Comparison of ENCODE assay signal across 14 cellular contexts in the genomic region with DNA sequence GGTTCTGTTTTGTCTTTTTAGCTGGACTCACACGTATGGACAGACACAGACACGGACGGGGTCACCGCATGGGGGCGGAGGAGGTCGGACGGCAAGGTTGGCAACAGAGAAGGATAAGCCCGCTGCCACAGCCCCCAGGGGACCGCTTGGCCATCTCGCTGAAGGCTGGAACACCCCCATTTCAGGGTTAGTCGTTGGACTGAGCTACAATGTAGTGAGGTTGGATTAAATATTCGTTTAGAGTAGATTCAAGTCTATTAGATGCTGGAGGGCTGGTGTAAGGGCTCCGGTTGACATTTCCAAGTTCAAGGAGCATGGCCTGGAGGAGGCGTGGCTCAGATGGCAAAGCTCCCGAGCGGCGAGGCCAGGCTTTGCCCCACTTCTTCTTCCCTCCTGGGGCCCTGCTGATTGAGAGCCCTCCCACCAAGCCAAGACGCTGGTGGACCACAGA. TPM values are rescaled to one million over a fixed set of nuclear protein-coding genes. Genes with fewer than 3 reads are reported as not detected.
A peak's percentile ranks its signal among the peaks of the same experiment; 100 is the strongest.
DNase-seq lines count a peak whose midpoint lies in the region; ATAC-seq and TF ChIP-seq lines count a peak whose summit lies in the region.
"Had no signal": no experiment of that assay in that cellular context is flagged by ENCODE, and none has a peak within 500 bp of the region (broad histone marks: within the 10 kb centered on the region; RNA-seq: fewer than 3 reads in every experiment).

No MANE protein-coding gene starts in this region.

- H2BK120ac ChIP-seq in IMR-90 (ENCODE audit: low read depth, low read length) = peak overlapping the region; percentile 94
- H2BK120ac ChIP-seq in mesenchymal stem cell (ENCODE audit: low read depth, low read length) = no peak overlapping the region

- H3K9ac ChIP-seq in IMR-90 (ENCODE audit: low read depth, low read length) (peak overlapping the region; percentile 21; the same call in 1 of the 2 replicates), mesenchymal stem cell (ENCODE audit: low read length) (peak overlapping the region; percentile 70)

- no peaks in the 10 kb centered on the region for H3K9me3 Mint-ChIP-seq in Calu3 (ENCODE audit: low read depth, unreplicated experiment)
- H3K9me3 Mint-ChIP-seq: neural crest cell had no signal

- DNase-seq in IMR-90 (no peak), coronary artery (ENCODE audit: low spot score) (peak; percentile 74), mesenchymal stem cell (no peak), substantia nigra (lab: John Stamatoyannopoulos, UW) (no peak), NCI-H128 (lab: John Stamatoyannopoulos, UW; ENCODE audit: unreplicated experiment) (no peak), cerebellar nuclear complex (lab: John Stamatoyannopoulos, UW) (no peak), Calu3 (no peak)
- DNase-seq: activated CD4-positive, alpha-beta T cell treated with anti-CD3 and anti-CD28 coated beads, Interleukin-2, amount 50 U/mL, for 4 hours; GF-D8; KBM-7; NCI-H1930 had no signal

- H3K4me1 Mint-ChIP-seq in Calu3 (ENCODE audit: low read depth, unreplicated experiment) = no peaks in the 10 kb centered on the region

- H2BK15ac ChIP-seq in IMR-90 (ENCODE audit: low read depth, low read length) (peak overlapping the region; percentile 49), mesenchymal stem cell (ENCODE audit: low read depth, poor library complexity, severe bottlenecking) (peak overlapping the region; percentile 1)

- no peak overlapping the region for H3K27ac Mint-ChIP-seq in Calu3 (ENCODE audit: unreplicated experiment)

- CTCF ChIA-PET in IMR-90 (lab: Yijun Ruan, JAX) = interaction anchor here (1.2 kb wide), 1 partner anchor 86 kb away, joined by 4 read pairs; no protein-coding TSS in a partner anchor
- CTCF ChIA-PET in Calu3 (lab: Charles Lee) = interaction anchor here (1.3 kb wide), 1 partner anchor 8 kb away, joined by 5 read pairs; no protein-coding TSS in a partner anchor

- H2BK20ac ChIP-seq in IMR-90 (ENCODE audit: low read depth, low read length) = peak overlapping the region; percentile 90

- H3K4me1 ChIP-seq in IMR-90 (ENCODE audit: control insufficient read depth, insufficient read depth, low read length) = peaks cover 27% of the 10 kb centered on the region
- H3K4me1 ChIP-seq in mesenchymal stem cell (ENCODE audit: control insufficient read depth, insufficient read depth, low read depth, low read length) = peaks cover 46% of the 10 kb centered on the region

- no peaks in the 10 kb centered on the region for H4K20me1 ChIP-seq in IMR-90 (ENCODE audit: insufficient read depth, low read length)

- peak overlapping the region; percentile 70 for H2AK9ac ChIP-seq in IMR-90 (replicated peaks; ENCODE audit: low read depth, low read length, poor library complexity)

- 100% methylated on average over 1 of the region's 18 CpGs; no CpG with 5 or more reads in 1 of the 2 experiments for WGBS in IMR-90 (ENCODE audit: extremely low coverage in 2 of 2, insufficient read length in 1 of 2), 2 experiments
- WGBS in mesenchymal stem cell = 92% methylated on average over 18 of the region's 18 CpGs

- H3K27me3 ChIP-seq in IMR-90 (ENCODE audit: control insufficient read depth, insufficient read depth, low read length) (no peaks in the 10 kb centered on the region), mesenchymal stem cell (ENCODE audit: control insufficient read depth in 1 of 2, insufficient read depth in 1 of 2, low read length in 2 of 2) (no peaks in the 10 kb centered on the region)

- dilution Hi-C loops in IMR-90 (cut with HindIII; ENCODE audit: low sequenced_read_pairs, unreplicated experiment) = no loop called here

- TF ChIP-seq CTCF in IMR-90 (conservative IDR thresholded peaks at IDR 0.05; ENCODE audit: low read depth, low read length) (no peak), coronary artery (IDR thresholded peaks at IDR 0.05) (no peak), Calu3 (IDR thresholded peaks at IDR 0.05; ENCODE audit: unreplicated experiment) (no peak)

- no peak for TF ChIP-seq RAD21 in IMR-90 (IDR thresholded peaks at IDR 0.05; ENCODE audit: low read length)

- no peaks in the 10 kb centered on the region for H3K9me3 ChIP-seq in IMR-90 (ENCODE audit: control insufficient read depth, insufficient read depth, low read length)
- H3K9me3 ChIP-seq in mesenchymal stem cell (ENCODE audit: control insufficient read depth, low read length) = no peaks in the 10 kb centered on the region

- no peak overlapping the region for H3K4me2 ChIP-seq in IMR-90 (ENCODE audit: low read depth, low read length)
- H3K4me2 ChIP-seq in mesenchymal stem cell (ENCODE audit: low read length, poor library complexity, severe bottlenecking) = no peak overlapping the region

- H2AK5ac ChIP-seq in IMR-90 (ENCODE audit: low read depth, low read length) (peak overlapping the region; percentile 96), mesenchymal stem cell (ENCODE audit: low read length, severe bottlenecking) (peak overlapping the region; percentile 99)

- peaks cover 3 to 21% of the 10 kb centered on the region in 2 experiments; a peak in 2 of 4 replicates for H3K79me1 ChIP-seq in IMR-90 (ENCODE audit: low read depth in 1 of 2, low read length in 2 of 2)
- peaks cover 4% of the 10 kb centered on the region for H3K79me1 ChIP-seq in mesenchymal stem cell (replicated peaks; ENCODE audit: low read length, poor library complexity, severe bottlenecking)

- H3K4me3 ChIP-seq in IMR-90 (ENCODE audit: insufficient read depth, low read depth, low read length) = no peak overlapping the region
- H3K4me3 ChIP-seq in coronary artery = no peak overlapping the region
- peak overlapping the region in 1 of 2 experiments; percentile 20 for H3K4me3 ChIP-seq in mesenchymal stem cell (ENCODE audit: insufficient read depth in 1 of 2, low read depth in 1 of 2, low read length in 2 of 2)

- H3K14ac ChIP-seq in IMR-90 (replicated peaks; ENCODE audit: low read depth, low read length) (peak overlapping the region; percentile 92), mesenchymal stem cell (ENCODE audit: low read length in 2 of 2) (peak overlapping the region in 1 of 2 experiments; percentile 57)

- BruUV-seq in IMR-90 (replicated peaks; lab: Mats Ljungman, UMichigan) (no TSS peak), Calu3 (replicated peaks; lab: Mats Ljungman, UMichigan) (no TSS peak)

- no peak overlapping the region for H3K56ac ChIP-seq in IMR-90 (ENCODE audit: extremely low read depth, insufficient read depth, low read length)

- in situ Hi-C loops in IMR-90 (cut with MboI; ENCODE audit: low sequenced_read_pairs) = loop anchor here (25.0 kb wide), 1 partner anchor 105 kb away; no protein-coding TSS in a partner anchor

- H3K18ac ChIP-seq in IMR-90 (ENCODE audit: low read depth, low read length) (peak overlapping the region; percentile 4; the same call in 1 of the 2 replicates), mesenchymal stem cell (ENCODE audit: low read depth in 1 of 2, low read length in 2 of 2) (no peak overlapping the region)

- H3K23ac ChIP-seq in IMR-90 (ENCODE audit: low read depth, low read length) (peak overlapping the region; percentile 94), mesenchymal stem cell (ENCODE audit: low read length in 2 of 2) (no peak overlapping the region)

- peaks cover 31% of the 10 kb centered on the region; the same call in 1 of the 2 replicates for H3K36me3 ChIP-seq in IMR-90 (ENCODE audit: control insufficient read depth, insufficient read depth, low read length)
- H3K36me3 ChIP-seq in mesenchymal stem cell (ENCODE audit: control insufficient read depth in 1 of 2, insufficient read depth in 2 of 2, low read depth in 1 of 2, low read length in 2 of 2) = peaks cover 36 to 45% of the 10 kb centered on the region in 2 experiments

- peak overlapping the region in 1 of 2 experiments; percentile 70 for H2BK12ac ChIP-seq in mesenchymal stem cell (ENCODE audit: low read length in 2 of 2)

- ATAC-seq in IMR-90 (ENCODE audit: low read depth) (no peak), HG02973 (IDR thresholded peaks at IDR 0.05; ENCODE audit: unreplicated experiment) (no peak)

- H4K5ac ChIP-seq in IMR-90 (ENCODE audit: low read depth, low read length) = peak overlapping the region; percentile 4; the same call in 1 of the 2 replicates

- H4K8ac ChIP-seq in IMR-90 (ENCODE audit: low read depth in 2 of 2, low read length in 2 of 2) (peak overlapping the region; percentile 78 to 94), mesenchymal stem cell (ENCODE audit: low read length) (peak overlapping the region; percentile 41)

- H3K9me1 ChIP-seq in IMR-90 (ENCODE audit: insufficient read depth, low read length) = peaks cover 18% of the 10 kb centered on the region; the same call in 1 of the 2 replicates

- H3K27me3 Mint-ChIP-seq in Calu3 (ENCODE audit: unreplicated experiment) = peaks cover 8% of the 10 kb centered on the region

- peak overlapping the region; percentile 88 for H4K91ac ChIP-seq in IMR-90 (ENCODE audit: insufficient read depth, low read depth, low read length)
- peak overlapping the region; percentile 52 for H4K91ac ChIP-seq in mesenchymal stem cell (ENCODE audit: low read length)

- intact Hi-C loops in IMR-90 (cut with micrococcal nuclease) (no loop called here), Calu3 (cut with micrococcal nuclease; ENCODE audit: unreplicated experiment) (no loop called here)

- H2AFZ ChIP-seq in IMR-90 (replicated peaks; ENCODE audit: low read length, poor library complexity) = no peak overlapping the region
- H2AFZ ChIP-seq in mesenchymal stem cell (ENCODE audit: low read depth, low read length) = no peak overlapping the region

- no peaks in the 10 kb centered on the region for H3K36me3 Mint-ChIP-seq in Calu3 (ENCODE audit: insufficient read depth, unreplicated experiment)

- no peak overlapping the region for H3K4me3 Mint-ChIP-seq in Calu3 (ENCODE audit: low read depth, unreplicated experiment)
- H3K4me3 Mint-ChIP-seq: neural crest cell had no signal

- H3K27ac ChIP-seq in IMR-90 (ENCODE audit: insufficient read depth, low read length) (peak overlapping the region; percentile 73), coronary artery (peak overlapping the region; percentile 60 to 78), mesenchymal stem cell (ENCODE audit: low read length, poor library complexity, severe bottlenecking) (peak overlapping the region; percentile 88), substantia nigra (ENCODE audit: low read depth, low read length, poor library complexity, severe bottlenecking) (peak overlapping the region; percentile 62)
- H3K27ac ChIP-seq: C4-2B had no signal

- peak overlapping the region; percentile 46 for H2BK5ac ChIP-seq in IMR-90 (ENCODE audit: low read depth, low read length, poor library complexity, severe bottlenecking)
- H2BK5ac ChIP-seq in mesenchymal stem cell (ENCODE audit: low read depth, low read length, poor library complexity, severe bottlenecking) = peak overlapping the region; percentile 93

- POLR2A ChIA-PET in IMR-90 (lab: Charles Lee; ENCODE audit: unreplicated experiment) = no interaction called here

- H3K4ac ChIP-seq in IMR-90 (ENCODE audit: low read depth, low read length) (peak overlapping the region; percentile 96), mesenchymal stem cell (ENCODE audit: low read depth in 1 of 2, low read length in 2 of 2) (peak overlapping the region; percentile 49 to 59)

- no peak for TF ChIP-seq POLR2A in IMR-90 (IDR thresholded peaks at IDR 0.05; ENCODE audit: low read depth, low read length)

RNA-seq across cellular contexts. Expression of a gene that starts 35.2 kb away (rescaled TPM):
- total RNA-seq in IMR-90 (2012; rRNA removed) (29.2 and 29.7 TPM in 2 replicates), Calu3 (2022) (77.2 and 86.2 TPM in 2 replicates)
- polyA plus RNA-seq in IMR-90 (2012; rRNA removed) = 127 and 130 TPM in 2 replicates
- polyA plus RNA-seq in IMR-90 (2012; cell fraction: cytosol; rRNA removed) = 113 and 150 TPM in 2 replicates
- 205 and 248 TPM in 2 replicates for polyA plus RNA-seq in IMR-90 (2012; cell fraction: nucleus; rRNA removed; ENCODE audit: low replicate concordance)
- polyA plus RNA-seq in mesenchymal stem cell (2013, experiment 1 of 2) = 49.4 TPM
- polyA plus RNA-seq in mesenchymal stem cell (2013, experiment 2 of 2) = 50.7 TPM
